Comparison of ENCODE assay signal across 31 cellular contexts in genomic region chr3:89847955-89848354, GRCh38.
"Had no signal": no experiment of that assay in that cellular context is flagged by ENCODE, and none has a peak within 500 bp of the region (broad histone marks: within the 10 kb centered on the region; RNA-seq: fewer than 3 reads in every experiment).

No MANE protein-coding gene starts in this region.

- H3K36me3 ChIP-seq: adrenal gland, ascending aorta, brain microvascular endothelial cell, esophagus squamous epithelium, gastrocnemius medialis, ovary, upper lobe of left lung, vagina, WERI-Rb-1 had no signal

- H3K4me1 ChIP-seq: adrenal gland, ascending aorta, esophagus squamous epithelium, gastrocnemius medialis, upper lobe of left lung, vagina had no signal

- H3K27ac ChIP-seq: adrenal gland, ascending aorta, brain microvascular endothelial cell, esophagus squamous epithelium, gastrocnemius medialis, ovary, upper lobe of left lung, vagina, WERI-Rb-1 had no signal

- H3K9me3 ChIP-seq: adrenal gland, ascending aorta, esophagus squamous epithelium, gastrocnemius medialis, ovary, upper lobe of left lung, vagina had no signal

- DNase-seq: activated CD4-positive, alpha-beta T cell treated with anti-CD3 and anti-CD28 coated beads for 48 hours; activated CD4-positive, alpha-beta T cell treated with anti-CD3 and anti-CD28 coated beads, Interleukin-2, amount 50 U/mL, for 48 hours; activated CD8-positive, alpha-beta memory T cell treated with anti-CD3 and anti-CD28 coated beads, Interleukin-2, amount 50 U/mL, for 4 hours; activated effector memory CD4-positive, alpha-beta T cell treated with anti-CD3 and anti-CD28 coated beads, Interleukin-2, amount 50 U/mL, for 16 hours; activated naive CD4-positive, alpha-beta T cell treated with anti-CD3 and anti-CD28 coated beads for 36 hours; activated naive CD8-positive, alpha-beta T cell treated with anti-CD3 and anti-CD28 coated beads for 36 hours; activated T-cell treated with anti-CD3 and anti-CD28 coated beads, Interleukin-2, amount 50 U/mL, for 1 hour; adrenal gland; brain microvascular endothelial cell; caudate nucleus; esophagus squamous epithelium; gastrocnemius medialis; glutamatergic neuron; islet precursor cell; left cardiac atrium; naive thymus-derived CD4-positive, alpha-beta T cell; ovary; stimulated activated CD4-positive, alpha-beta T cell treated with anti-CD3 and anti-CD28 coated beads, Interleukin-1b, Interleukin-23, amount 100 ng/mL, for 48 hours; stimulated activated CD4-positive, alpha-beta T cell treated with anti-CD3 and anti-CD28 coated beads, Interleukin-4, amount 100 ng/mL, for 4 hours; stimulated activated CD8-positive, alpha-beta memory T cell treated with anti-CD3 and anti-CD28 coated beads, Interleukin-4, amount 100 ng/mL, for 48 hours; stimulated activated naive CD8-positive, alpha-beta T cell treated with anti-CD3 and anti-CD28 coated beads, Interleukin-15, amount 100 ng/mL, for 72 hours; substantia nigra; T-helper 9 cell; upper lobe of left lung; WERI-Rb-1 had no signal

- H3K4me2 ChIP-seq: smooth muscle cell had no signal

- ATAC-seq: activated CD4-positive, CD25-positive, alpha-beta regulatory T cell treated with anti-CD3 and anti-CD28 coated beads, Interleukin-2, amount 50 U/mL, for 24 hours; gastrocnemius medialis; left cardiac atrium; naive thymus-derived CD4-positive, alpha-beta T cell; sciatic nerve; stimulated activated memory B cell treated with anti-CD40 and anti-IgM and Interleukin-4, amounts not matched to agents 10 μg/mL and 1 μg/mL and 100 μg/mL, for 72 hours; stimulated activated naive CD8-positive, alpha-beta T cell treated with anti-CD3 and anti-CD28 coated beads, Interleukin-15, amount 100 ng/mL, for 72 hours had no signal

- H3K27me3 ChIP-seq: adrenal gland, ascending aorta, brain microvascular endothelial cell, esophagus squamous epithelium, gastrocnemius medialis, ovary, upper lobe of left lung, vagina had no signal

- H3K4me3 ChIP-seq: adrenal gland, ascending aorta, esophagus squamous epithelium, gastrocnemius medialis, ovary, smooth muscle cell, upper lobe of left lung, vagina had no signal
